Comparison of ENCODE assay signal across 8 cellular contexts in the genomic region with DNA sequence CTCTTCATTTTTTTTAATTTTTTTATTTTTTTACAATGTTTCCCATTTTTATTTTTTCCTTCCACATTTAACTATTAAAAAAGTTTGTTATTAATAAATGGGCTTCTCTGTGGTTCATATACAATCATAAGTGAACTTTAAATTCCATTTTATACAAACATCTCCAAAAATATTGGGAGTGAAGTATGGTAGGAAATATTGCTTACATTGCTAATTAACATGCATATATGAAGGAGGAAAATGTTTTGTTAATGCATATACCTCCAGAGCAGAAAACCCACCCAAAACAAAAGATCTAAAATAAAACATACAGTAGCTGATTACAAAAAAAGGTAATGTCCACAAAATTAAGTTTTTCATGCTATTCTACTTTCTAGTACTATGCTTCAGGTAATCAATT. TPM values are rescaled to one million over a fixed set of nuclear protein-coding genes. Genes with fewer than 3 reads are reported as not detected.
A peak's percentile ranks its signal among the peaks of the same experiment; 100 is the strongest.
DNase-seq lines count a peak whose midpoint lies in the region; ATAC-seq, FAIRE-seq and TF ChIP-seq lines count a peak whose summit lies in the region.
"Not testable (repeated sequence)": the region's sequence is repeated elsewhere in the genome, so short reads cannot be mapped to it uniquely, and the experiment has no call there.

No MANE protein-coding gene starts in this region.

- H3K4me3 ChIP-seq in A549; IMR-90 (ENCODE audit: insufficient read depth, low read depth, low read length); SK-N-MC; HepG2 (replicated peaks in 1 of 3; ENCODE audit: insufficient read depth in 1 of 3, low read depth in 2 of 3, low read length in 3 of 3): not testable (repeated sequence)

- TF ChIP-seq RAD21 in A549 (conservative IDR thresholded peaks at IDR 0.05 in 1 of 2, IDR thresholded peaks at IDR 0.05 in 1 of 2); IMR-90 (IDR thresholded peaks at IDR 0.05; ENCODE audit: low read length); HepG2 (CRISPR knock-in tag; IDR thresholded peaks at IDR 0.05): not testable (repeated sequence)

- not testable (repeated sequence) for H3K79me1 ChIP-seq in IMR-90 (ENCODE audit: low read depth in 1 of 2, low read length in 2 of 2)

- H3K18ac ChIP-seq in IMR-90 (ENCODE audit: low read depth, low read length) = not testable (repeated sequence)

- peak overlapping the region in 1 of 2 experiments; percentile 42; a peak in 2 of 6 replicates for H3K27ac ChIP-seq in A549
- H3K27ac ChIP-seq in IMR-90 (ENCODE audit: insufficient read depth, low read length); HepG2 (ENCODE audit: extremely low read length, insufficient read depth, low read length): not testable (repeated sequence)
- peak overlapping the region; percentile 92 for H3K27ac ChIP-seq in RWPE1
- H3K27ac ChIP-seq in SK-N-MC = peak overlapping the region; percentile 76; the same call in 1 of the 2 replicates
- peak overlapping the region; percentile 87 for H3K27ac ChIP-seq in epithelial cell of prostate

- not testable (repeated sequence) for H3K56ac ChIP-seq in IMR-90 (ENCODE audit: extremely low read depth, insufficient read depth, low read length)

- CTCF ChIA-PET in A549 (lab: Yijun Ruan, JAX); IMR-90 (lab: Yijun Ruan, JAX); RWPE1 (lab: Yijun Ruan, JAX); MCF 10A (lab: Yijun Ruan, JAX); HepG2 (lab: Yijun Ruan, JAX; ENCODE audit: low intra/inter-chr PET ratio, low total read pairs): not testable (repeated sequence)

- not testable (repeated sequence) for TF ChIP-seq EP300 in A549 (IDR thresholded peaks at IDR 0.05); HepG2 (IDR thresholded peaks at IDR 0.05; ENCODE audit: low read depth in 2 of 2, low read length in 2 of 2); HepG2 (CRISPR knock-in tag; IDR thresholded peaks at IDR 0.05; ENCODE audit: borderline replicate concordance)

- ATAC-seq in A549; IMR-90 (ENCODE audit: low read depth); activated T-cell treated with anti-CD3 and anti-CD28 coated beads, Interleukin-2, amount 50 U/mL, for 72 hours (replicated peaks in 1 of 2); HepG2: not testable (repeated sequence)

- H2BK5ac ChIP-seq in IMR-90 (ENCODE audit: low read depth, low read length, poor library complexity, severe bottlenecking) = not testable (repeated sequence)

- not testable (repeated sequence) for H3K9me3 Mint-ChIP-seq in activated T-cell treated with anti-CD3 and anti-CD28 coated beads, Interleukin-2, amount 50 U/mL, for 72 hours; MCF 10A (ENCODE audit: unreplicated experiment)

- not testable (repeated sequence) for H4K5ac ChIP-seq in IMR-90 (ENCODE audit: low read depth, low read length)

- POLR2A ChIA-PET in A549 (lab: Yijun Ruan, JAX); IMR-90 (lab: Charles Lee; ENCODE audit: unreplicated experiment); RWPE1 (lab: Yijun Ruan, JAX; ENCODE audit: low non-redundant PET); HepG2 (lab: Yijun Ruan, JAX): not testable (repeated sequence)
- POLR2A ChIA-PET in MCF 10A (lab: Yijun Ruan, JAX) = interaction anchor here (1.5 to 11.8 kb wide), 2 partner anchors 9 to 36 kb away, joined by 4 to 213 read pairs; no protein-coding TSS in a partner anchor

- peak overlapping the region; percentile 73 for H3K27ac Mint-ChIP-seq in activated T-cell treated with anti-CD3 and anti-CD28 coated beads, Interleukin-2, amount 50 U/mL, for 72 hours
- H3K27ac Mint-ChIP-seq in MCF 10A (ENCODE audit: low read depth, unreplicated experiment) = not testable (repeated sequence)

- H2BK120ac ChIP-seq in IMR-90 (ENCODE audit: low read depth, low read length) = not testable (repeated sequence)

- not testable (repeated sequence) for H3K79me2 ChIP-seq in HepG2 (ENCODE audit: insufficient read depth, low read length)

- not testable (repeated sequence) for DNase-seq in A549 (ENCODE audit: low read depth in 1 of 2, low spot score in 1 of 2); IMR-90; RWPE1 (ENCODE audit: low spot score); SK-N-MC (ENCODE audit: low read depth, low spot score); activated T-cell treated with anti-CD3 and anti-CD28 coated beads, Interleukin-2, amount 50 U/mL, for 72 hours; MCF 10A (ENCODE audit: unreplicated experiment); epithelial cell of prostate (ENCODE audit: low read depth, low spot score); HepG2 (ENCODE audit: low spot score)

- not testable (repeated sequence) for H3K9me1 ChIP-seq in IMR-90 (ENCODE audit: insufficient read depth, low read length)

- intact Hi-C loops in IMR-90 (cut with micrococcal nuclease); MCF 10A (cut with micrococcal nuclease); HepG2 (cut with micrococcal nuclease; ENCODE audit: unreplicated experiment): not testable (repeated sequence)

- not testable (repeated sequence) for H3K23ac ChIP-seq in IMR-90 (ENCODE audit: low read depth, low read length)

- H2BK20ac ChIP-seq in IMR-90 (ENCODE audit: low read depth, low read length) = not testable (repeated sequence)

- H3K27me3 Mint-ChIP-seq in activated T-cell treated with anti-CD3 and anti-CD28 coated beads, Interleukin-2, amount 50 U/mL, for 72 hours (ENCODE audit: low read depth) = peaks cover 19% of the 10 kb centered on the region
- not testable (repeated sequence) for H3K27me3 Mint-ChIP-seq in MCF 10A (ENCODE audit: insufficient read depth, unreplicated experiment)

- H3K14ac ChIP-seq in IMR-90 (replicated peaks; ENCODE audit: low read depth, low read length) = not testable (repeated sequence)

- dilution Hi-C loops in IMR-90 (cut with HindIII; ENCODE audit: low sequenced_read_pairs, unreplicated experiment) = not testable (repeated sequence)

- peak; percentile 87 for FAIRE-seq in A549 (lab: Jason Lieb, UNC)
- FAIRE-seq in HepG2 (lab: Jason Lieb, UNC) = not testable (repeated sequence)

- TF ChIP-seq CTCF in A549 (IDR thresholded peaks at IDR 0.05); IMR-90 (conservative IDR thresholded peaks at IDR 0.05; ENCODE audit: low read depth, low read length); RWPE1 (conservative IDR thresholded peaks at IDR 0.05; ENCODE audit: low read depth); MCF 10A (IDR thresholded peaks at IDR 0.05; ENCODE audit: unreplicated experiment); HepG2 (CRISPR knock-in tag; IDR thresholded peaks at IDR 0.05): not testable (repeated sequence)

- H3K9ac ChIP-seq in IMR-90 (ENCODE audit: low read depth, low read length); SK-N-MC (ENCODE audit: insufficient read length); HepG2 (ENCODE audit: insufficient read depth, low read depth, low read length): not testable (repeated sequence)

- TF ChIP-seq POLR2A in A549 (IDR thresholded peaks at IDR 0.05; ENCODE audit: low read length); IMR-90 (IDR thresholded peaks at IDR 0.05; ENCODE audit: low read depth, low read length); HepG2 (IDR thresholded peaks at IDR 0.05; ENCODE audit: insufficient read depth in 1 of 2, low read depth in 2 of 2, low read length in 2 of 2): not testable (repeated sequence)

- BruUV-seq in IMR-90 (replicated peaks; lab: Mats Ljungman, UMichigan); HepG2 (replicated peaks; lab: Mats Ljungman, UMichigan): not testable (repeated sequence)
- TSS peak; percentile 85 for BruUV-seq in MCF 10A (replicated peaks; lab: Mats Ljungman, UMichigan)

- not testable (repeated sequence) for H4K8ac ChIP-seq in IMR-90 (ENCODE audit: low read depth in 2 of 2, low read length in 2 of 2)

- not testable (repeated sequence) for H3K27me3 ChIP-seq in IMR-90 (ENCODE audit: control insufficient read depth, insufficient read depth, low read length); HepG2 (ENCODE audit: control insufficient read depth in 1 of 2, insufficient read depth in 2 of 2, low read length in 2 of 2)

- not testable (repeated sequence) for H3K36me3 Mint-ChIP-seq in activated T-cell treated with anti-CD3 and anti-CD28 coated beads, Interleukin-2, amount 50 U/mL, for 72 hours (ENCODE audit: insufficient read depth in 2 of 2); MCF 10A (ENCODE audit: insufficient read depth, unreplicated experiment)

- not testable (repeated sequence) for H3K4me3 Mint-ChIP-seq in activated T-cell treated with anti-CD3 and anti-CD28 coated beads, Interleukin-2, amount 50 U/mL, for 72 hours; MCF 10A (ENCODE audit: unreplicated experiment)

- H2AFZ ChIP-seq in IMR-90 (replicated peaks; ENCODE audit: low read length, poor library complexity); HepG2 (ENCODE audit: low read length): not testable (repeated sequence)

- H3K4me2 ChIP-seq in A549; IMR-90 (ENCODE audit: low read depth, low read length); HepG2 (ENCODE audit: low read depth, low read length): not testable (repeated sequence)

- not testable (repeated sequence) for H3K4ac ChIP-seq in IMR-90 (ENCODE audit: low read depth, low read length)

- not testable (repeated sequence) for H2AK9ac ChIP-seq in IMR-90 (replicated peaks; ENCODE audit: low read depth, low read length, poor library complexity)

- H2BK15ac ChIP-seq in IMR-90 (ENCODE audit: low read depth, low read length) = not testable (repeated sequence)

- in situ Hi-C loops in IMR-90 (cut with MboI; ENCODE audit: low sequenced_read_pairs); HepG2 (cut with HindIII; ENCODE audit: extremely low pct_ligation_motif_present, low pct_unique_long_range_greater_than_20kb): not testable (repeated sequence)

- not testable (repeated sequence) for H2AK5ac ChIP-seq in IMR-90 (ENCODE audit: low read depth, low read length)

- not testable (repeated sequence) for H3K4me1 Mint-ChIP-seq in activated T-cell treated with anti-CD3 and anti-CD28 coated beads, Interleukin-2, amount 50 U/mL, for 72 hours (ENCODE audit: low read depth)
- peaks cover 43% of the 10 kb centered on the region for H3K4me1 Mint-ChIP-seq in MCF 10A (ENCODE audit: insufficient read depth, unreplicated experiment)

- H3K9me3 ChIP-seq in A549; IMR-90 (ENCODE audit: control insufficient read depth, insufficient read depth, low read length); SK-N-MC (ENCODE audit: low read depth, low read length); HepG2 (ENCODE audit: low read length): not testable (repeated sequence)

- not testable (repeated sequence) for H4K91ac ChIP-seq in IMR-90 (ENCODE audit: insufficient read depth, low read depth, low read length)

- H4K20me1 ChIP-seq in IMR-90 (ENCODE audit: insufficient read depth, low read length); HepG2 (ENCODE audit: insufficient read depth, low read length): not testable (repeated sequence)

- not testable (repeated sequence) for H3K36me3 ChIP-seq in IMR-90 (ENCODE audit: control insufficient read depth, insufficient read depth, low read length); SK-N-MC (ENCODE audit: insufficient read depth, low read length); HepG2 (replicated peaks in 1 of 2; ENCODE audit: control insufficient read depth in 1 of 2, insufficient read depth in 2 of 2, low read length in 2 of 2)

- H3K4me1 ChIP-seq in A549 = peaks cover 22% of the 10 kb centered on the region; the same call in 2 of the 3 replicates
- not testable (repeated sequence) for H3K4me1 ChIP-seq in IMR-90 (ENCODE audit: control insufficient read depth, insufficient read depth, low read length); HepG2 (ENCODE audit: insufficient read depth, low read length)

RNA-seq across cellular contexts. Expression of gene NEDD4, which starts 9.9 kb away (rescaled TPM):
- polyA plus RNA-seq in A549 (2011; rRNA removed) (62.9 and 78.8 TPM in 2 replicates), A549 (2017; fragmentation: RNase III; extraction: RNeasy Plus Mini Kit Qiagen cat#74134 plus additional on column Dnase treatment) (50.3 to 56.4 TPM (median 52.7 TPM) in 3 replicates), IMR-90 (2012; rRNA removed) (24.6 and 27.4 TPM in 2 replicates), HepG2 (2011; rRNA removed) (9.8 and 10.4 TPM in 2 replicates)
- polyA plus RNA-seq in A549 (2012; cell fraction: cytosol; rRNA removed) = 17.2 and 19.2 TPM in 2 replicates
- 12.6 and 19.9 TPM in 2 replicates for polyA plus RNA-seq in A549 (2012; cell fraction: nucleus; rRNA removed)
- polyA minus RNA-seq in A549 (2011; rRNA and poly(A)+ RNA removed) = 41.5 and 47.6 TPM in 2 replicates
- total RNA-seq in IMR-90 (2012; rRNA removed) (80.7 and 106 TPM in 2 replicates), MCF 10A (2022) (57.7 and 60.3 TPM in 2 replicates), HepG2 (2016; rRNA removed; fragmentation: Illumina TruSeq; extraction: Trizol) (13.0 and 25.6 TPM in 2 replicates)
- 5.2 and 6.1 TPM in 2 replicates for polyA plus RNA-seq in IMR-90 (2012; cell fraction: cytosol; rRNA removed)
- 4.6 and 39.1 TPM in 2 replicates for polyA plus RNA-seq in IMR-90 (2012; cell fraction: nucleus; rRNA removed; ENCODE audit: low replicate concordance)
- 10 to 100 TPM; 21.3 to 32.2 TPM for total RNA-seq in activated T-cell treated with anti-CD3 and anti-CD28 coated beads, Interleukin-2, amount 50 U/mL, for 72 hours
- total RNA-seq in HepG2 (2016; cell fraction: cytosol; rRNA removed; fragmentation: Illumina TruSeq; extraction: Trizol; ENCODE audit: low read depth) = 1.4 and 2.6 TPM in 2 replicates
- total RNA-seq in HepG2 (2016; cell fraction: insoluble cytoplasmic fraction; rRNA removed; fragmentation: Illumina TruSeq; extraction: Trizol) = 15.1 and 23.4 TPM in 2 replicates
- 5.2 and 6.1 TPM in 2 replicates for total RNA-seq in HepG2 (2016; cell fraction: membrane; rRNA removed; fragmentation: Illumina TruSeq; extraction: Trizol)
- 13.0 and 15.3 TPM in 2 replicates for total RNA-seq in HepG2 (2016; cell fraction: nucleus; rRNA removed; fragmentation: Illumina TruSeq; extraction: Trizol)
- polyA plus RNA-seq in HepG2 (2011; cell fraction: cytosol; rRNA removed) = 5.1 and 8.3 TPM in 2 replicates
- polyA plus RNA-seq in HepG2 (2011; cell fraction: nucleus; rRNA removed) = 5.3 and 7.5 TPM in 2 replicates
- 11.3 and 12.5 TPM in 2 replicates for polyA plus RNA-seq in HepG2 (2012)
- polyA plus RNA-seq in HepG2 (2016; cell fraction: cytosol; fragmentation: Illumina TruSeq; extraction: Trizol; ENCODE audit: low read depth) = 0.52 and 0.64 TPM in 2 replicates
- 11.3 TPM in 2 replicates for polyA plus RNA-seq in HepG2 (2016; cell fraction: insoluble cytoplasmic fraction; fragmentation: Illumina TruSeq; extraction: Trizol; ENCODE audit: low read depth)
- 2.3 and 2.5 TPM in 2 replicates for polyA plus RNA-seq in HepG2 (2016; cell fraction: membrane; fragmentation: Illumina TruSeq; extraction: Trizol; ENCODE audit: low read depth)
- 8.8 and 9.7 TPM in 2 replicates for polyA plus RNA-seq in HepG2 (2016; cell fraction: nucleus; fragmentation: Illumina TruSeq; extraction: Trizol; ENCODE audit: insufficient read depth, low read depth)
- 7.6 and 24.3 TPM in 2 replicates for polyA minus RNA-seq in HepG2 (2011; rRNA and poly(A)+ RNA removed; ENCODE audit: low replicate concordance)
- 10.1 and 10.7 TPM in 2 replicates for polyA minus RNA-seq in HepG2 (2011; cell fraction: cytosol; rRNA and poly(A)+ RNA removed)
- 30.1 and 38.0 TPM in 2 replicates for polyA minus RNA-seq in HepG2 (2011; cell fraction: nucleus; rRNA and poly(A)+ RNA removed)
